In the genomic region with DNA sequence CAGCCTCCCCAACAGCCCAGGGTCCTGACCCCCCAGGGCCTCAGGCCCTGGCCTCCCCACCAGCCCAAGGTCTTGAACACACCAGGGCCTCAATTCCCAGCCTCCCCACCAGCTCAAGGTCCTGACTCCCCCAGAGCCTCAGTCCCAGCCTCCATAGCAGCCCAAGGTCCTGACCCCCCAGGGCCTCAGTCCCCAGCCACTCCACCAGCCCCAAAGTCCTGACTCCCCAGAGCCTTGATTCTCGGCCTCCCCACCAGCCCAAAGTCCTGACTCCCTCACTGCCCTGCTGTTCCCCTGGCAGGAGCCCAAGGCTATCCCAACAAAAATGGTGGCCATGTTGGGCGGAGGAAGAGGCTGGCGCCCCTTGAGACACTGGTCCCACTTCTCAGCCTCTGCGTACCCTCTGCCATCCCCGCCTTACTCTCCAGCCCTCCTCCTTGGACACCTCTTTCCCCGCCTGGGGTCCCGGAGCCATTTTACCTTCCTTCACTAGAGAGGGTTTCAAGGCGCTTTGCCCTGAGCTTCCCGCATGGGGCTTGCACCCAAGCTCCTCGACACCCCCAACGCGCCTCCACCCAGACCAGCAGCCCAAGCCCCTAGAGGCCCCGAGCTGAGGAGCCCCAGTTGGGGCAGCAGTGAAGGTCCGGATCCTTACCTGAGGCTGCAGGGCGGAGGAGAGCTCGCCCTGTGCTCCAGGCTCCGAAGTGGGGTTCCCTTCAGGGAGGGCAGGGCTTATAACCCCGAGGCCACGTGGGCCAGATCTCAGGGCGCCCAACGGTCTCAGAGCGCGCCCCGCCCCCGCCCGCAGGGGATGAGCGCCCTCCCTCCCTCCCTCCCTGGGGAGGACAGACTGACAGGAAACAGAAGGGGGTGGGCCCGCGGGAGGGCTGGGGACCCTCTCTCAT, we compare ENCODE assay signal across 8 cellular contexts. TPM values are rescaled to one million over a fixed set of nuclear protein-coding genes. Genes with fewer than 3 reads are reported as not detected.
A peak's percentile ranks its signal among the peaks of the same experiment; 100 is the strongest.
DNase-seq lines count a peak whose midpoint lies in the region; ATAC-seq lines count a peak whose summit lies in the region.

No MANE protein-coding gene starts in this region.

- no peak for ATAC-seq in GM21515 (IDR thresholded peaks at IDR 0.05; ENCODE audit: unreplicated experiment)

- peaks cover 51% of the 10 kb centered on the region for H3K4me1 Mint-ChIP-seq in activated CD4-positive, alpha-beta memory T cell treated with anti-CD3 and anti-CD28 coated beads, Interleukin-2, amount 10 ng/mL, durations not matched to agents 7 days and 5 days

- peak; percentile 95 for DNase-seq in GDM1 (lab: John Stamatoyannopoulos, UW)
- DNase-seq in KBM-7: peak; percentile 92
- DNase-seq in activated CD4-positive, alpha-beta memory T cell treated with anti-CD3 and anti-CD28 coated beads, Interleukin-2, amount 10 ng/mL, durations not matched to agents 7 days and 5 days: peak; percentile 95
- peak; percentile 49 for DNase-seq in globus pallidus (ENCODE audit: low spot score)
- DNase-seq in stimulated activated CD4-positive, alpha-beta T cell treated with anti-CD3 and anti-CD28 coated beads, Interleukin-15, amount 100 ng/mL, for 24 hours: peak; percentile 97
- DNase-seq in GM03348 (ENCODE audit: low spot score): no peak
- DNase-seq in NCI-H446 treated with DMSO at 0.1 percent for 48 hours (lab: John Stamatoyannopoulos, UW): no peak

- peak overlapping the region; percentile 100 for H3K27ac Mint-ChIP-seq in activated CD4-positive, alpha-beta memory T cell treated with anti-CD3 and anti-CD28 coated beads, Interleukin-2, amount 10 ng/mL, durations not matched to agents 7 days and 5 days

- in situ Hi-C loops in KBM-7 (cut with MboI; ENCODE audit: low pct_unique_long_range_greater_than_20kb, low sequenced_read_pairs): no loop called here

- peak overlapping the region; percentile 98 for H3K4me3 Mint-ChIP-seq in activated CD4-positive, alpha-beta memory T cell treated with anti-CD3 and anti-CD28 coated beads, Interleukin-2, amount 10 ng/mL, durations not matched to agents 7 days and 5 days

- POLR2A ChIA-PET in activated CD4-positive, alpha-beta memory T cell treated with anti-CD3 and anti-CD28 coated beads, Interleukin-2, amount 10 ng/mL, durations not matched to agents 7 days and 5 days (lab: Charles Lee): interaction anchor here (1.0 to 22.3 kb wide), 25 partner anchors 11 to 1507 kb away, joined by 3 to 1460 read pairs (median 6); a partner anchor contains a TSS

- H3K27me3 Mint-ChIP-seq in activated CD4-positive, alpha-beta memory T cell treated with anti-CD3 and anti-CD28 coated beads, Interleukin-2, amount 10 ng/mL, durations not matched to agents 7 days and 5 days: peaks cover 2% of the 10 kb centered on the region

- no peaks in the 10 kb centered on the region for H3K9me3 Mint-ChIP-seq in activated CD4-positive, alpha-beta memory T cell treated with anti-CD3 and anti-CD28 coated beads, Interleukin-2, amount 10 ng/mL, durations not matched to agents 7 days and 5 days

- peaks cover 59% of the 10 kb centered on the region for H3K36me3 Mint-ChIP-seq in activated CD4-positive, alpha-beta memory T cell treated with anti-CD3 and anti-CD28 coated beads, Interleukin-2, amount 10 ng/mL, durations not matched to agents 7 days and 5 days (ENCODE audit: low read depth)

- CTCF ChIA-PET in activated CD4-positive, alpha-beta memory T cell treated with anti-CD3 and anti-CD28 coated beads, Interleukin-2, amount 10 ng/mL, durations not matched to agents 7 days and 5 days (lab: Charles Lee): interaction anchor here (0.7 to 2.4 kb wide), 6 partner anchors 9 to 20 kb away, joined by 3 to 30 read pairs (median 4); a partner anchor contains a TSS

RNA-seq across cellular contexts. Expression of a gene that starts 3.5 kb away (rescaled TPM):
- total RNA-seq in activated CD4-positive, alpha-beta memory T cell treated with anti-CD3 and anti-CD28 coated beads, Interleukin-2, amount 10 ng/mL, durations not matched to agents 7 days and 5 days: 10 to 100 TPM; 60.9 to 69.4 TPM

RNA-seq across cellular contexts. Expression of a gene that starts 19.9 kb away (rescaled TPM):
- 10 to 100 TPM; 85.8 to 91.0 TPM for total RNA-seq in activated CD4-positive, alpha-beta memory T cell treated with anti-CD3 and anti-CD28 coated beads, Interleukin-2, amount 10 ng/mL, durations not matched to agents 7 days and 5 days

RNA-seq across cellular contexts. Expression of a gene that starts 51.3 kb away (rescaled TPM):
- total RNA-seq in activated CD4-positive, alpha-beta memory T cell treated with anti-CD3 and anti-CD28 coated beads, Interleukin-2, amount 10 ng/mL, durations not matched to agents 7 days and 5 days: under 1 TPM; 0.08 to 0.38 TPM

Comparison
In these comparisons a context has a peak if more than half of its experiments do, and no peak if none do; other contexts are left out.
1. DNase-seq: peak in GDM1 (single experiment), KBM-7 (single experiment), activated CD4-positive, alpha-beta memory T cell treated with anti-CD3 and anti-CD28 coated beads, Interleukin-2, amount 10 ng/mL, durations not matched to agents 7 days and 5 days (single experiment), globus pallidus (single experiment) and stimulated activated CD4-positive, alpha-beta T cell treated with anti-CD3 and anti-CD28 coated beads, Interleukin-15, amount 100 ng/mL, for 24 hours (single experiment); none in GM03348 (single experiment) and NCI-H446 treated with DMSO at 0.1 percent for 48 hours (single experiment).